ENCODE assay signal across 12 cellular contexts in the genomic region with DNA sequence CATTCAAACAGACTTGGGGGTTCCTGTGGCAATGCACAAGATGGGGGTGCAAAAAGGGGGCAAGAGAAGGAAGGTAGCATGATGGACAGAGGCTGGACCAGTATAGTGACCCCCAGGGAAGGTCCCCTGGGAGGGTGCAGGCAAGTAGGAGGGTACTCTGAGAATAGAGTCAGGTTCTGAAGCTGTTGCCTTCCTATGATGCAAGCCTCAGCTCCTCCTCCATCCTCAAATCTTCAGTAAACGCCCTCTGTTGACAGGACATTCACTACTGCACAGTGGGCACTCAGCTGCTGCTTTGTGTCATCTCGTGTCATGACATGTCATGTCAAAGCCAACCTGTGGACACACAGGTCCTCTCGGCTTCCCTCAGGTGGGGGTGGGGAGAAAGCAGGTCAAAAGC. TPM values are rescaled to one million over a fixed set of nuclear protein-coding genes. Genes with fewer than 3 reads are reported as not detected.
A peak's percentile ranks its signal among the peaks of the same experiment; 100 is the strongest.
DNase-seq lines count a peak whose midpoint lies in the region; ATAC-seq and TF ChIP-seq lines count a peak whose summit lies in the region.
"Had no signal": no experiment of that assay in that cellular context is flagged by ENCODE, and none has a peak within 500 bp of the region (broad histone marks: within the 10 kb centered on the region; RNA-seq: fewer than 3 reads in every experiment).

No MANE protein-coding gene starts in this region.

- peaks cover 0 to 45% (median 0%) of the 10 kb centered on the region in 3 donors for H3K36me3 Mint-ChIP-seq in CD8-positive, alpha-beta memory T cell

- H3K9me3 Mint-ChIP-seq in CD8-positive, alpha-beta memory T cell: no peaks in the 10 kb centered on the region

- no peak for TF ChIP-seq POLR2A in body of pancreas (IDR thresholded peaks at IDR 0.05)

- H3K4me3 ChIP-seq in BE2C (ENCODE audit: low read depth, low read length): no peak overlapping the region
- no peak overlapping the region for H3K4me3 ChIP-seq in fibroblast of villous mesenchyme (ENCODE audit: low read depth, low read length)
- H3K4me3 ChIP-seq in body of pancreas: no peak overlapping the region
- no peak overlapping the region for H3K4me3 ChIP-seq in CD8-positive, alpha-beta memory T cell (ENCODE audit: low read length)
- H3K4me3 ChIP-seq: ascending aorta, sigmoid colon had no signal

- ATAC-seq in HG02870 (IDR thresholded peaks at IDR 0.05; ENCODE audit: unreplicated experiment) (no peak), body of pancreas (no peak), HG02763 (IDR thresholded peaks at IDR 0.05; ENCODE audit: unreplicated experiment) (no peak)
- ATAC-seq: activated CD4-positive, alpha-beta T cell treated with anti-CD3 and anti-CD28 coated beads for 36 hours had no signal

- peaks cover 14 to 52% (median 22%) of the 10 kb centered on the region in 3 donors for H3K4me1 Mint-ChIP-seq in CD8-positive, alpha-beta memory T cell

- H3K36me3 ChIP-seq in BE2C (no peaks in the 10 kb centered on the region), body of pancreas (replicated peaks in 1 of 2; ENCODE audit: insufficient read depth in 1 of 2, low read depth in 2 of 2) (no peaks in the 10 kb centered on the region)
- H3K36me3 ChIP-seq in CD8-positive, alpha-beta memory T cell (ENCODE audit: insufficient read depth, low read length): peaks cover 5% of the 10 kb centered on the region
- H3K36me3 ChIP-seq: sigmoid colon had no signal

- H3K27me3 ChIP-seq in BE2C (no peaks in the 10 kb centered on the region), body of pancreas (no peaks in the 10 kb centered on the region)
- H3K27me3 ChIP-seq in CD8-positive, alpha-beta memory T cell (ENCODE audit: insufficient read depth, low read length, poor library complexity, severe bottlenecking): no peaks in the 10 kb centered on the region
- H3K27me3 ChIP-seq: ascending aorta, sigmoid colon had no signal

- H3K4me3 Mint-ChIP-seq in CD8-positive, alpha-beta memory T cell: no peak overlapping the region
- H3K4me3 Mint-ChIP-seq: activated CD4-positive, alpha-beta T cell treated with anti-CD3 and anti-CD28 coated beads for 36 hours had no signal

- DNase-seq in BE2C (no peak), HCEC 1CT (peak; percentile 32), SIG-M5 (lab: John Stamatoyannopoulos, UW) (peak; percentile 18), fibroblast of villous mesenchyme (ENCODE audit: low read depth) (peak; percentile 30), body of pancreas (no peak)
- DNase-seq in CD8-positive, alpha-beta memory T cell: no peak
- DNase-seq: activated CD4-positive, alpha-beta T cell treated with anti-CD3 and anti-CD28 coated beads for 36 hours; foreskin fibroblast; sigmoid colon had no signal

- intact Hi-C loops in body of pancreas (cut with DNase I): no loop called here

- 76 to 80% methylated on average over 3 of the region's 3 CpGs for WGBS in body of pancreas, 2 donors

- CTCF ChIA-PET in CD8-positive, alpha-beta memory T cell (lab: Charles Lee): no interaction called here

- POLR2A ChIA-PET in CD8-positive, alpha-beta memory T cell (lab: Charles Lee): no interaction called here

- no peak overlapping the region for H3K27ac ChIP-seq in body of pancreas
- no peak overlapping the region for H3K27ac ChIP-seq in CD8-positive, alpha-beta memory T cell (ENCODE audit: low read depth, low read length)
- H3K27ac ChIP-seq: ascending aorta, sigmoid colon had no signal

- H3K4me1 ChIP-seq in BE2C (no peaks in the 10 kb centered on the region), body of pancreas (peaks cover 33% of the 10 kb centered on the region)
- H3K4me1 ChIP-seq in CD8-positive, alpha-beta memory T cell (ENCODE audit: insufficient read depth, low read length): peaks cover 27% of the 10 kb centered on the region
- H3K4me1 ChIP-seq: ascending aorta had no signal

- TF ChIP-seq CTCF in BE2C (IDR thresholded peaks at IDR 0.05; ENCODE audit: low read depth, low read length) (peak; percentile 17), fibroblast of villous mesenchyme (IDR thresholded peaks at IDR 0.05; ENCODE audit: insufficient read depth, low read depth, low read length) (peak; percentile 19), body of pancreas (IDR thresholded peaks at IDR 0.05) (no peak)

- peak overlapping the region in 1 of 8 donors; percentile 19 for H3K27ac Mint-ChIP-seq in CD8-positive, alpha-beta memory T cell

- H3K27me3 Mint-ChIP-seq in CD8-positive, alpha-beta memory T cell: no peaks in the 10 kb centered on the region
- H3K27me3 Mint-ChIP-seq: activated CD4-positive, alpha-beta T cell treated with anti-CD3 and anti-CD28 coated beads for 36 hours had no signal

- no peaks in the 10 kb centered on the region for H3K9me3 ChIP-seq in BE2C
- H3K9me3 ChIP-seq in body of pancreas: no peaks in the 10 kb centered on the region
- no peaks in the 10 kb centered on the region for H3K9me3 ChIP-seq in CD8-positive, alpha-beta memory T cell (ENCODE audit: low read length)
- H3K9me3 ChIP-seq: ascending aorta, sigmoid colon had no signal

RNA-seq across cellular contexts. Expression of gene SDCBP2, which starts 5.8 kb away (rescaled TPM):
- 15.9 TPM for polyA plus RNA-seq in BE2C (2012; ENCODE audit: insufficient read depth, insufficient read length, low read depth)
- total RNA-seq in fibroblast of villous mesenchyme (0.43 and 1.3 TPM in 2 replicates), body of pancreas (10 to 100 TPM; 14.8 to 20.0 TPM)
- 1 to 10 TPM; 3.7 to 4.7 TPM for total RNA-seq in CD8-positive, alpha-beta memory T cell
- polyA plus RNA-seq in CD8-positive, alpha-beta memory T cell: 2.2 TPM
- total RNA-seq: ascending aorta had no signal

RNA-seq across cellular contexts. Expression of gene FKBP1A, which starts 58.1 kb away (rescaled TPM):
- polyA plus RNA-seq in BE2C (2012; ENCODE audit: insufficient read depth, insufficient read length, low read depth): 186 TPM
- total RNA-seq in fibroblast of villous mesenchyme: 120 and 172 TPM in 2 replicates
- 10 to 100 TPM; 47.5 to 57.7 TPM for total RNA-seq in body of pancreas
- total RNA-seq in CD8-positive, alpha-beta memory T cell: 100 to 1,000 TPM; 274 TPM
- polyA plus RNA-seq in CD8-positive, alpha-beta memory T cell: 43.1 TPM

Comparison
In these comparisons a context has a peak if more than half of its experiments do, and no peak if none do; other contexts are left out.
1. DNase-seq: peak in HCEC 1CT (single experiment), SIG-M5 (single experiment) and fibroblast of villous mesenchyme (single experiment); none in BE2C (single experiment), body of pancreas (0 of 4) and CD8-positive, alpha-beta memory T cell (0 of 5).
2. CTCF ChIP-seq: peak in BE2C (single experiment) and fibroblast of villous mesenchyme (single experiment); none in body of pancreas (0 of 7).